8 cellular contexts compared by ENCODE assay signal in the genomic region with DNA sequence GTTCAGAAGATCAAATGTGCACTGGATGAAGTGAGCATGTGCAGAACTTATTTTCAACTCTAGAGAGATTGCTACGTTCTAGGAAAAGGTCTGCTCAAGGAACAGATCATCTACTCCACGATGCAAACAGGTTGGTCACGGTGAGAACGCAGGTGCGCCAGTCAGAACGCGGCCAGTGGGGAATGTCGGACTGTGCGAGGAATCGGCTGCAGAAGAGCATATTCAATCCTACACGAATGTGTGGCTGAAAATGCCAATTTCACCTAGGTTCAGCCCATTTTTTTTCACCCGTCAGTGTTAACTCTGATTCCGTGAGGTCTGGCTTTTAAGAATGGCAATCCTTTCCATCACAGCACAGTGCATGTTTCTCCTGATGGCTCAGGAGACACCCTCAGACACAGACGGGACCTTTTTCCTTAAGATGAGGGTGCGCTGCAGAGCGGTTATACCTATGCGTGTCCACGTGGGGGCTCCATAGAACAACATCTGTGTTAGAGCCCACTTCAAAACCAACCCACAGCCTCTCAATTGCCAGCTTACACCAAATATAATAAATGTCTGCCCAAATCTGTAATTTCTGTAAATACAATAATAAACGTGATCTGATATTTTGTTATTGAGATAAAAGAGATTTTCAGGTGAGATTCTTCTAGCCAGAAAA.
DNase-seq lines count a peak whose midpoint lies in the region; ATAC-seq and TF ChIP-seq lines count a peak whose summit lies in the region.

No MANE protein-coding gene starts in this region.

- H3K27me3 Mint-ChIP-seq in WTC11 (ENCODE audit: low read depth), result peaks cover 21% of the 10 kb centered on the region
- peaks cover 5 to 42% (median 19%) of the 10 kb centered on the region in 5 donors for H3K27me3 Mint-ChIP-seq in naive thymus-derived CD8-positive, alpha-beta T cell

- TF ChIP-seq CTCF in AG09309 (IDR thresholded peaks at IDR 0.05; ENCODE audit: control insufficient read depth, insufficient read depth, low read depth, low read length, missing control alignments) (peak; percentile 72), WTC11 (IDR thresholded peaks at IDR 0.05) (peak; percentile 83), esophagus squamous epithelium (IDR thresholded peaks at IDR 0.05) (peak in 5 of 6 experiments; percentile 47 to 68 (median 65))

- no peaks in the 10 kb centered on the region for H3K36me3 Mint-ChIP-seq in WTC11
- no peaks in the 10 kb centered on the region for H3K36me3 Mint-ChIP-seq in naive thymus-derived CD8-positive, alpha-beta T cell

- H3K4me3 Mint-ChIP-seq in WTC11, result no peak overlapping the region
- no peak overlapping the region for H3K4me3 Mint-ChIP-seq in naive thymus-derived CD8-positive, alpha-beta T cell

- no peaks in the 10 kb centered on the region for H3K9me3 ChIP-seq in esophagus squamous epithelium

- no peak overlapping the region for H3K27ac Mint-ChIP-seq in WTC11
- peak overlapping the region in 1 of 10 donors; percentile 83 for H3K27ac Mint-ChIP-seq in naive thymus-derived CD8-positive, alpha-beta T cell

- TF ChIP-seq POLR2A in esophagus squamous epithelium (IDR thresholded peaks at IDR 0.05), result no peak

- no peaks in the 10 kb centered on the region for H3K36me3 ChIP-seq in esophagus squamous epithelium

- peaks cover 0 to 68% (median 0%) of the 10 kb centered on the region in 4 donors for H3K27me3 ChIP-seq in esophagus squamous epithelium

- CTCF ChIA-PET in WTC11 (lab: Charles Lee), result interaction anchor here (0.6 to 3.6 kb wide), 24 partner anchors 12 to 1006 kb away, joined by 3 to 18 read pairs (median 3); partner anchors contain the start of gene FOXA2

- H3K27ac ChIP-seq in esophagus squamous epithelium, result no peak overlapping the region

- POLR2A ChIA-PET in WTC11 (lab: Charles Lee), result no interaction called here
- POLR2A ChIA-PET in naive thymus-derived CD8-positive, alpha-beta T cell (lab: Charles Lee), result no interaction called here

- 0 out of 2 replicates have a peak, but pooled peaks cover under 1% of the 10 kb centered on the region for H3K4me1 Mint-ChIP-seq in WTC11
- H3K4me1 Mint-ChIP-seq in naive thymus-derived CD8-positive, alpha-beta T cell, result peaks cover 0 to 2% (median 0%) of the 10 kb centered on the region in 4 donors

- intact Hi-C loops in esophagus squamous epithelium (cut with DNase I), result no loop called here

- no peak overlapping the region for H3K4me3 ChIP-seq in AG09309 (ENCODE audit: control insufficient read depth, low read depth, low read length)
- H3K4me3 ChIP-seq in esophagus squamous epithelium, result no peak overlapping the region

- DNase-seq in AG09309 (ENCODE audit: low read depth), result peak; percentile 10
- DNase-seq in NCI-H2081 treated with DMSO at 0.1 percent for 48 hours (lab: John Stamatoyannopoulos, UW), result peak; percentile 45
- DNase-seq in WTC11 (ENCODE audit: low spot score), result peak; percentile 75
- no peak for DNase-seq in esophagus squamous epithelium (lab: John Stamatoyannopoulos, UW)
- DNase-seq in naive thymus-derived CD8-positive, alpha-beta T cell, result peak in 6 of 10 donors; percentile 3 to 29 (median 22)

- no peaks in the 10 kb centered on the region for H3K9me3 Mint-ChIP-seq in WTC11
- H3K9me3 Mint-ChIP-seq in naive thymus-derived CD8-positive, alpha-beta T cell, result peaks cover 0 to 4% (median 0%) of the 10 kb centered on the region in 9 donors

- ATAC-seq in GM18502 (IDR thresholded peaks at IDR 0.05; ENCODE audit: poor library complexity, unreplicated experiment) (peak; percentile 86), HG03025 (IDR thresholded peaks at IDR 0.05; ENCODE audit: low FRiP score, unreplicated experiment) (peak; percentile 85), WTC11 (peak; percentile 94), HG03457 (IDR thresholded peaks at IDR 0.05; ENCODE audit: unreplicated experiment) (no peak)
- ATAC-seq in naive thymus-derived CD8-positive, alpha-beta T cell, result peak in 1 of 2 donors; percentile 50

- 42% methylated on average over 19 of the region's 19 CpGs for WGBS in esophagus squamous epithelium, 2 donors

- no peaks in the 10 kb centered on the region for H3K4me1 ChIP-seq in esophagus squamous epithelium

TF ChIP-seq in WTC11, 78 proteins besides CTCF, POLR2A, EP300 and RAD21:
- TF ChIP-seq ZNF138 (CRISPR knock-in tag; conservative IDR thresholded peaks at IDR 0.05), result no peak
- TF ChIP-seq HMGA2 (CRISPR knock-in tag; IDR thresholded peaks at IDR 0.05), result no peak
- no peak for TF ChIP-seq TEAD1 (CRISPR knock-in tag; IDR thresholded peaks at IDR 0.05)
- TF ChIP-seq ZBTB43 (CRISPR knock-in tag; IDR thresholded peaks at IDR 0.05), result no peak
- TF ChIP-seq ZNF121 (CRISPR knock-in tag; IDR thresholded peaks at IDR 0.05), result no peak
- TF ChIP-seq PRRX2 (CRISPR knock-in tag; IDR thresholded peaks at IDR 0.05), result no peak
- TF ChIP-seq ZNF423 (CRISPR knock-in tag; IDR thresholded peaks at IDR 0.05), result no peak
- no peak for TF ChIP-seq PREB (CRISPR knock-in tag; IDR thresholded peaks at IDR 0.05; ENCODE audit: borderline replicate concordance)
- no peak for TF ChIP-seq NFE2L1 (CRISPR knock-in tag; IDR thresholded peaks at IDR 0.05)
- no peak for TF ChIP-seq ZNF281 (CRISPR knock-in tag; IDR thresholded peaks at IDR 0.05)
- no peak for TF ChIP-seq OVOL2 (CRISPR knock-in tag; IDR thresholded peaks at IDR 0.05; ENCODE audit: borderline replicate concordance)
- no peak for TF ChIP-seq IRF1 (CRISPR knock-in tag; IDR thresholded peaks at IDR 0.05)
- TF ChIP-seq, protein P1, sequence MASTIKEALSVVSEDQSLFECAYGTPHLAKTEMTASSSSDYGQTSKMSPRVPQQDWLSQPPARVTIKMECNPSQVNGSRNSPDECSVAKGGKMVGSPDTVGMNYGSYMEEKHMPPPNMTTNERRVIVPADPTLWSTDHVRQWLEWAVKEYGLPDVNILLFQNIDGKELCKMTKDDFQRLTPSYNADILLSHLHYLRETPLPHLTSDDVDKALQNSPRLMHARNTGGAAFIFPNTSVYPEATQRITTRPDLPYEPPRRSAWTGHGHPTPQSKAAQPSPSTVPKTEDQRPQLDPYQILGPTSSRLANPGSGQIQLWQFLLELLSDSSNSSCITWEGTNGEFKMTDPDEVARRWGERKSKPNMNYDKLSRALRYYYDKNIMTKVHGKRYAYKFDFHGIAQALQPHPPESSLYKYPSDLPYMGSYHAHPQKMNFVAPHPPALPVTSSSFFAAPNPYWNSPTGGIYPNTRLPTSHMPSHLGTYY (CRISPR knock-in tag; IDR thresholded peaks at IDR 0.05), result no peak
